1 cellular context compared by ENCODE assay signal in the genomic region with DNA sequence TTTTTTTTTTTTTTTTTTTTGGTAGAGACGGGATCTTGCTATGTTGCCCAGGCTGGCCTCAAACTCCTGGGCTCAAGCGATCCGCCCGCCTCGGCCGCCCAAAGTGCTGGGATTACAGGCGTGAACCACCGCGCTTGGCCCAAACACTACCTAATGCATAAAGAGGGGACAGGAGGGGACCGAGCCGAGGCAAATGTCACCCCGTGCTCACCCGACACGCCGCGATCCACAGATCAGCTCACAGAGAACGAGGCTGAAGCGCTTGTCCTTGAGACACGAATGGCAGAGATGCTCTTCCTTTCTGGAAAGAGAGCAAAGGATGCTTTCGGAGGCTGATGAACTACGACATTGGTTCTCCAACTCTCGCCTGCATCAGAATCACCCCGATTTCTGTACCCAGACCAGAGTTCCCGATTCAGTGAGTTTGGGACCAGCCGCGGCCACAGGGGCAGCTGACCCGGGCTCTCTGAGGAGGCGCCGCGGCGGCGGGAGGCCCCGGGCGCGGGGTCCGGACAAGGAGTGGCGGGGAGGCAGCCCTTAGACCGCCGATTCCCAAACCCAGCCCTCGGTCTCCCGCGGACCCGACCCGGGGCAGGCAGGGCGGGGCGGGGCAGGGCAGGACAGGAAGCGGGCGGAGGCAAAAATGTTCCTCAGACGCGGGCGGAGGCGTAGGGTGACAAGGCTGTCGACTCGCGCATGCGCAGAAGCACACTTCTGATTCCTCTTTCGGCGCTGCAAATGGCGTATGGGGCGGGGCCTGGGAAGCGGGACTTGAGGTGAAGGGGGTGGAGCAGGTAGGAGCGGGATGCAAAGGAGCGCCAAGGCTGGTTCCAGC.
TF ChIP-seq lines count a peak whose summit lies in the region.

Gene ZNF699, minus strand, starts transcription at position 700 of the 835 bp plus-strand sequence. CDS start 4,719 bp downstream, outside the sequence.

TF ChIP-seq in HepG2, 621 proteins besides CTCF, POLR2A, EP300 and RAD21 (continued from another document and continues in another):
- no peak for TF ChIP-seq BCLAF1 (IDR thresholded peaks at IDR 0.05)
- no peak for TF ChIP-seq MAFK (conservative IDR thresholded peaks at IDR 0.05 in 1 of 2, IDR thresholded peaks at IDR 0.05 in 1 of 2; ENCODE audit: low read length in 2 of 2)
- TF ChIP-seq, protein P1, sequence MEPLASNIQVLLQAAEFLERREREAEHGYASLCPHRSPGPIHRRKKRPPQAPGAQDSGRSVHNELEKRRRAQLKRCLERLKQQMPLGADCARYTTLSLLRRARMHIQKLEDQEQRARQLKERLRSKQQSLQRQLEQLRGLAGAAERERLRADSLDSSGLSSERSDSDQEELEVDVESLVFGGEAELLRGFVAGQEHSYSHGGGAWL (CRISPR knock-in tag; IDR thresholded peaks at IDR 0.05) = no peak
- TF ChIP-seq EED (CRISPR knock-in tag; IDR thresholded peaks at IDR 0.05) = no peak
- TF ChIP-seq ZFP41 (CRISPR knock-in tag; IDR thresholded peaks at IDR 0.05; ENCODE audit: borderline replicate concordance) = peak; percentile 48; the same call in 1 of the 2 replicates
- no peak for TF ChIP-seq HMG20B (CRISPR knock-in tag; conservative IDR thresholded peaks at IDR 0.05)
- TF ChIP-seq ZNF3 (CRISPR knock-in tag; IDR thresholded peaks at IDR 0.05) = no peak
- TF ChIP-seq ZNF18 (CRISPR knock-in tag; IDR thresholded peaks at IDR 0.05; ENCODE audit: insufficient replicate concordance) = no peak
- TF ChIP-seq KLF13 (CRISPR knock-in tag; IDR thresholded peaks at IDR 0.05) = no peak
- no peak for TF ChIP-seq MYNN (CRISPR knock-in tag; IDR thresholded peaks at IDR 0.05; ENCODE audit: low read depth)
- no peak for TF ChIP-seq RAD51 (IDR thresholded peaks at IDR 0.05; ENCODE audit: borderline replicate concordance)
- TF ChIP-seq ZNF263 (CRISPR knock-in tag; IDR thresholded peaks at IDR 0.05) = no peak
- no peak for TF ChIP-seq SIN3B (IDR thresholded peaks at IDR 0.05; ENCODE audit: low read length)
- TF ChIP-seq ZBTB7B (CRISPR knock-in tag; IDR thresholded peaks at IDR 0.05) = no peak
- no peak for TF ChIP-seq SRSF9 (IDR thresholded peaks at IDR 0.05; ENCODE audit: borderline replicate concordance, insufficient read depth, low read depth, low read length, poor library complexity, severe bottlenecking)
- TF ChIP-seq ATM (IDR thresholded peaks at IDR 0.05; ENCODE audit: borderline replicate concordance) = no peak
- TF ChIP-seq NR2C2 (CRISPR knock-in tag; IDR thresholded peaks at IDR 0.05; ENCODE audit: borderline replicate concordance) = no peak
- no peak for TF ChIP-seq SOX6 (IDR thresholded peaks at IDR 0.05)
- TF ChIP-seq SOX6 (CRISPR knock-in tag; IDR thresholded peaks at IDR 0.05) = no peak
- TF ChIP-seq ISL2 (CRISPR knock-in tag; IDR thresholded peaks at IDR 0.05) = no peak
- TF ChIP-seq ZNF782 (CRISPR knock-in tag; IDR thresholded peaks at IDR 0.05; ENCODE audit: borderline replicate concordance) = no peak
- TF ChIP-seq, protein P2, sequence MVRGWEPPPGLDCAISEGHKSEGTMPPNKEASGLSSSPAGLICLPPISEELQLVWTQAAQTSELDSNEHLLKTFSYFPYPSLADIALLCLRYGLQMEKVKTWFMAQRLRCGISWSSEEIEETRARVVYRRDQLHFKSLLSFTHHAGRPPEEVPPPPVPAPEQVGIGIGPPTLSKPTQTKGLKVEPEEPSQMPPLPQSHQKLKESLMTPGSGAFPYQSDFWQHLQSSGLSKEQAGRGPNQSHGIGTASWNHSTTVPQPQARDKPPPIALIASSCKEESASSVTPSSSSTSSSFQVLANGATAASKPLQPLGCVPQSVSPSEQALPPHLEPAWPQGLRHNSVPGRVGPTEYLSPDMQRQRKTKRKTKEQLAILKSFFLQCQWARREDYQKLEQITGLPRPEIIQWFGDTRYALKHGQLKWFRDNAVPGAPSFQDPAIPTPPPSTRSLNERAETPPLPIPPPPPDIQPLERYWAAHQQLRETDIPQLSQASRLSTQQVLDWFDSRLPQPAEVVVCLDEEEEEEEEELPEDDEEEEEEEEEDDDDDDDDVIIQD (CRISPR knock-in tag; IDR thresholded peaks at IDR 0.05; ENCODE audit: low read depth) = no peak
- TF ChIP-seq, protein P3, sequence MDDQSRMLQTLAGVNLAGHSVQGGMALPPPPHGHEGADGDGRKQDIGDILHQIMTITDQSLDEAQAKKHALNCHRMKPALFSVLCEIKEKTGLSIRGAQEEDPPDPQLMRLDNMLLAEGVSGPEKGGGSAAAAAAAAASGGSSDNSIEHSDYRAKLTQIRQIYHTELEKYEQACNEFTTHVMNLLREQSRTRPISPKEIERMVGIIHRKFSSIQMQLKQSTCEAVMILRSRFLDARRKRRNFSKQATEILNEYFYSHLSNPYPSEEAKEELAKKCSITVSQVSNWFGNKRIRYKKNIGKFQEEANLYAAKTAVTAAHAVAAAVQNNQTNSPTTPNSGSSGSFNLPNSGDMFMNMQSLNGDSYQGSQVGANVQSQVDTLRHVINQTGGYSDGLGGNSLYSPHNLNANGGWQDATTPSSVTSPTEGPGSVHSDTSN (CRISPR knock-in tag; IDR thresholded peaks at IDR 0.05; ENCODE audit: borderline replicate concordance) = no peak
- TF ChIP-seq ZNF713 (CRISPR knock-in tag; IDR thresholded peaks at IDR 0.05) = no peak
- no peak for TF ChIP-seq MIER3 (CRISPR knock-in tag; IDR thresholded peaks at IDR 0.05; ENCODE audit: borderline replicate concordance)
- TF ChIP-seq USF2 (IDR thresholded peaks at IDR 0.05; ENCODE audit: low read depth, low read length) = no peak
- no peak for TF ChIP-seq USF2 (CRISPR knock-in tag; IDR thresholded peaks at IDR 0.05; ENCODE audit: borderline replicate concordance)
- TF ChIP-seq THAP11 (CRISPR knock-in tag; IDR thresholded peaks at IDR 0.05) = peak; percentile 42; the same call in 1 of the 2 replicates
- no peak; the same call in 1 of the 2 replicates for TF ChIP-seq ARHGAP35 (CRISPR knock-in tag; IDR thresholded peaks at IDR 0.05; ENCODE audit: borderline replicate concordance)
- TF ChIP-seq, protein P4, sequence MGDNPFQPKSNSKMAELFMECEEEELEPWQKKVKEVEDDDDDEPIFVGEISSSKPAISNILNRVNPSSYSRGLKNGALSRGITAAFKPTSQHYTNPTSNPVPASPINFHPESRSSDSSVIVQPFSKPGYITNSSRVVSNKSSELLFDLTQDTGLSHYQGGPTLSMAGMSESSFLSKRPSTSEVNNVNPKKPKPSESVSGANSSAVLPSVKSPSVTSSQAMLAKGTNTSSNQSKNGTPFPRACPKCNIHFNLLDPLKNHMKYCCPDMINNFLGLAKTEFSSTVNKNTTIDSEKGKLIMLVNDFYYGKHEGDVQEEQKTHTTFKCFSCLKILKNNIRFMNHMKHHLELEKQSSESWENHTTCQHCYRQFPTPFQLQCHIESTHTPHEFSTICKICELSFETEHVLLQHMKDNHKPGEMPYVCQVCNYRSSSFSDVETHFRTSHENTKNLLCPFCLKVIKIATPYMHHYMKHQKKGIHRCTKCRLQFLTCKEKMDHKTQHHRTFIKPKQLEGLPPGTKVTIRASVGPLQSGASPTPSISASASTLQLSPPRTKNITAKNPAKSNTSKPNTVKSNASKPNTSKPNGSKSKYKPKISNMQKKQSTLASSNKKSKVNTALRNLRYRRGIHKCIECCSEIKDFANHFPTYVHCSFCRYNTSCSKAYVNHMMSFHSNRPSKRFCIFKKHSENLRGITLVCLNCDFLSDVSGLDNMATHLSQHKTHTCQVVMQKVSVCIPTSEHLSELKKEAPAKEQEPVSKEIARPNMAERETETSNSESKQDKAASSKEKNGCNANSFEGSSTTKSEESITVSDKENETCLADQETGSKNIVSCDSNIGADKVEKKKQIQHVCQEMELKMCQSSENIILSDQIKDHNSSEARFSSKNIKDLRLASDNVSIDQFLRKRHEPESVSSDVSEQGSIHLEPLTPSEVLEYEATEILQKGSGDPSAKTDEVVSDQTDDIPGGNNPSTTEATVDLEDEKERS (CRISPR knock-in tag; IDR thresholded peaks at IDR 0.05) = no peak
- TF ChIP-seq RBFOX2 (IDR thresholded peaks at IDR 0.05; ENCODE audit: low read depth, low read length) = peak; percentile 65
- no peak for TF ChIP-seq NKX3-1 (CRISPR knock-in tag; IDR thresholded peaks at IDR 0.05)
- TF ChIP-seq ZEB1 (IDR thresholded peaks at IDR 0.05; ENCODE audit: insufficient replicate concordance, low read depth) = no peak
- no peak for TF ChIP-seq ZNF136 (CRISPR knock-in tag; IDR thresholded peaks at IDR 0.05; ENCODE audit: low read depth)
- no peak for TF ChIP-seq ISX (CRISPR knock-in tag; conservative IDR thresholded peaks at IDR 0.05)
- TF ChIP-seq, protein P5, sequence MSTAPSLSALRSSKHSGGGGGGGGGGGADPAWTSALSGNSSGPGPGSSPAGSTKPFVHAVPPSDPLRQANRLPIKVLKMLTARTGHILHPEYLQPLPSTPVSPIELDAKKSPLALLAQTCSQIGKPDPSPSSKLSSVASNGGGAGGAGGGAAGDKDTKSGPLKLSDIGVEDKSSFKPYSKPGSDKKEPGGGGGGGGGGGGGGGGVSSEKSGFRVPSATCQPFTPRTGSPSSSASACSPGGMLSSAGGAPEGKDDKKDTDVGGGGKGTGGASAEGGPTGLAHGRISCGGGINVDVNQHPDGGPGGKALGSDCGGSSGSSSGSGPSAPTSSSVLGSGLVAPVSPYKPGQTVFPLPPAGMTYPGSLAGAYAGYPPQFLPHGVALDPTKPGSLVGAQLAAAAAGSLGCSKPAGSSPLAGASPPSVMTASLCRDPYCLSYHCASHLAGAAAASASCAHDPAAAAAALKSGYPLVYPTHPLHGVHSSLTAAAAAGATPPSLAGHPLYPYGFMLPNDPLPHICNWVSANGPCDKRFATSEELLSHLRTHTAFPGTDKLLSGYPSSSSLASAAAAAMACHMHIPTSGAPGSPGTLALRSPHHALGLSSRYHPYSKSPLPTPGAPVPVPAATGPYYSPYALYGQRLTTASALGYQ (CRISPR knock-in tag; IDR thresholded peaks at IDR 0.05) = no peak
- no peak; the same call in 1 of the 2 replicates for TF ChIP-seq KMT2B (CRISPR knock-in tag; IDR thresholded peaks at IDR 0.05)
- TF ChIP-seq FLYWCH1 (CRISPR knock-in tag; IDR thresholded peaks at IDR 0.05) = no peak
- TF ChIP-seq, protein P6, sequence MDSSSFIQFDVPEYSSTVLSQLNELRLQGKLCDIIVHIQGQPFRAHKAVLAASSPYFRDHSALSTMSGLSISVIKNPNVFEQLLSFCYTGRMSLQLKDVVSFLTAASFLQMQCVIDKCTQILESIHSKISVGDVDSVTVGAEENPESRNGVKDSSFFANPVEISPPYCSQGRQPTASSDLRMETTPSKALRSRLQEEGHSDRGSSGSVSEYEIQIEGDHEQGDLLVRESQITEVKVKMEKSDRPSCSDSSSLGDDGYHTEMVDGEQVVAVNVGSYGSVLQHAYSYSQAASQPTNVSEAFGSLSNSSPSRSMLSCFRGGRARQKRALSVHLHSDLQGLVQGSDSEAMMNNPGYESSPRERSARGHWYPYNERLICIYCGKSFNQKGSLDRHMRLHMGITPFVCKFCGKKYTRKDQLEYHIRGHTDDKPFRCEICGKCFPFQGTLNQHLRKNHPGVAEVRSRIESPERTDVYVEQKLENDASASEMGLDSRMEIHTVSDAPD (CRISPR knock-in tag; IDR thresholded peaks at IDR 0.05) = no peak
- no peak for TF ChIP-seq ZSCAN31 (CRISPR knock-in tag; IDR thresholded peaks at IDR 0.05; ENCODE audit: low read depth)
- peak; percentile 72 for TF ChIP-seq ZNF501 (CRISPR knock-in tag; IDR thresholded peaks at IDR 0.05)
- TF ChIP-seq MAZ (IDR thresholded peaks at IDR 0.05; ENCODE audit: borderline replicate concordance, low read depth, low read length) = no peak
- no peak for TF ChIP-seq MAZ (CRISPR knock-in tag; IDR thresholded peaks at IDR 0.05; ENCODE audit: low read depth)
- TF ChIP-seq, protein P7, sequence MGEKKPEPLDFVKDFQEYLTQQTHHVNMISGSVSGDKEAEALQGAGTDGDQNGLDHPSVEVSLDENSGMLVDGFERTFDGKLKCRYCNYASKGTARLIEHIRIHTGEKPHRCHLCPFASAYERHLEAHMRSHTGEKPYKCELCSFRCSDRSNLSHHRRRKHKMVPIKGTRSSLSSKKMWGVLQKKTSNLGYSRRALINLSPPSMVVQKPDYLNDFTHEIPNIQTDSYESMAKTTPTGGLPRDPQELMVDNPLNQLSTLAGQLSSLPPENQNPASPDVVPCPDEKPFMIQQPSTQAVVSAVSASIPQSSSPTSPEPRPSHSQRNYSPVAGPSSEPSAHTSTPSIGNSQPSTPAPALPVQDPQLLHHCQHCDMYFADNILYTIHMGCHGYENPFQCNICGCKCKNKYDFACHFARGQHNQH (CRISPR knock-in tag; IDR thresholded peaks at IDR 0.05) = no peak
